Comparison of ENCODE assay signal across 20 cellular contexts in the genomic region with DNA sequence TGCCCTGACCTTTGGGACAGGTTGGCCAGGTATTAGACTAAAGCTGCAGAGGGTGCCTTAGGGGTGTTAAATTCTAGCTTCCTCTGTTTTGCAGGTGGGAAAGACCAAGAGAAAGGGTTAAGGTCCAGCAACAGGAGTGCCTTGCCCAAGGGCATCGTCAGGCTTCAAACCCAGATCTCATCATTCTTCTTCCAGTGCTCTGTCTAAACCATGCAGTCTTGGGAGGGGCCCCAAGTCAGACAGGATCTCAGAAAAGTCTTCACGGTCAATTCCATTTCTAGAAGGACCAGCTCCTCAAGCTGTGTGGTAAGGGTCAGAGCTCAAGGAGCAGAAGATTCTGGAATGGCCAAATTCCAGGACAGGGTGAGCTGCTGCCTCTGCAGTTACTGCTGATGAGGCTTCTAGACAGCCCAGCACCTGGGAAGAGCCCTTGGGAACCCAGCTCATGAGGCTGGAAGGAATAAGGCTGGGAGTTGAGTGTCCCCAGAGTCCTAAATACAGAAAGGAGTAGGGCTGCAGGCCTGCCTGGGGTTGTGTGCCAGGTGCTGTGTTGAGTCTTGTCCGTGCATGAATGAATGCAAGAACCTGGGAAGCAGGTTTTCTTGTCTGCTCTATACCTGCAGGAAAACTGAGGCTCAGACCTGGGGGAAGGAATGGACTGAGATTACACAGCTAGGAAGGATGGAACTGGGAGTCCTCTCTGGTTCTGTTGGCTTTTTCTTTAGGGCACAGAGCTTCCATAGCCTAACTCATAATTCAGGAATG.
DNase-seq lines count a peak whose midpoint lies in the region; ATAC-seq and TF ChIP-seq lines count a peak whose summit lies in the region.
"Had no signal": no experiment of that assay in that cellular context is flagged by ENCODE, and none has a peak within 500 bp of the region (broad histone marks: within the 10 kb centered on the region; RNA-seq: fewer than 3 reads in every experiment).

No MANE protein-coding gene starts in this region.

- CTCF ChIA-PET in Caco-2 (lab: Charles Lee) (interaction anchor here (1.2 to 1.6 kb wide), 3 partner anchors 45 to 69 kb away, joined by 4 to 5 read pairs (median 4); a partner anchor contains a TSS), PC-9 (lab: Charles Lee) (interaction anchor here (0.6 to 1.1 kb wide), 4 partner anchors 12 to 66 kb away, joined by 3 to 4 read pairs (median 4); no protein-coding TSS in a partner anchor), HEK293T (lab: Yijun Ruan, JAX) (no interaction called here)

- H3K27ac ChIP-seq in PC-9 (peak overlapping the region; percentile 97), esophagus (ENCODE audit: low read depth in 2 of 2, low read length in 1 of 2) (peak overlapping the region; percentile 73 to 76), uterus (no peak overlapping the region)
- H3K27ac ChIP-seq: KMS-11 had no signal

- H3K4me1 Mint-ChIP-seq in Caco-2 (ENCODE audit: low read depth, unreplicated experiment) (peaks cover 72% of the 10 kb centered on the region), progenitor cell of endocrine pancreas (ENCODE audit: low read depth) (peaks cover 49% of the 10 kb centered on the region)
- H3K4me1 Mint-ChIP-seq: B cell had no signal

- no peak for TF ChIP-seq CTCF in Caco-2 (IDR thresholded peaks at IDR 0.05; ENCODE audit: insufficient read depth in 1 of 2, low read depth in 1 of 2, low read length in 1 of 2, severe bottlenecking in 1 of 2, unreplicated experiment in 1 of 2)
- TF ChIP-seq CTCF in PC-9 (conservative IDR thresholded peaks at IDR 0.05): no peak
- no peak for TF ChIP-seq CTCF in progenitor cell of endocrine pancreas (IDR thresholded peaks at IDR 0.05; ENCODE audit: unreplicated experiment)
- no peak for TF ChIP-seq CTCF in uterus (IDR thresholded peaks at IDR 0.05)

- H3K4me3 Mint-ChIP-seq in Caco-2 (ENCODE audit: unreplicated experiment) (peak overlapping the region; percentile 29), progenitor cell of endocrine pancreas (ENCODE audit: low read depth) (no peak overlapping the region)
- H3K4me3 Mint-ChIP-seq: B cell had no signal

- H3K9me3 ChIP-seq in Caco-2 (no peaks in the 10 kb centered on the region), PC-9 (ENCODE audit: insufficient read depth, low read depth) (no peaks in the 10 kb centered on the region), esophagus (ENCODE audit: control insufficient read depth in 2 of 2, insufficient read depth in 1 of 2, low read depth in 1 of 2, low read length in 1 of 2) (no peaks in the 10 kb centered on the region), uterus (no peaks in the 10 kb centered on the region)
- H3K9me3 ChIP-seq: A549, SK-N-SH had no signal

- POLR2A ChIA-PET in Caco-2 (lab: Charles Lee): interaction anchor here (0.6 kb wide), 1 partner anchor 68 kb away, joined by 4 read pairs; no protein-coding TSS in a partner anchor
- POLR2A ChIA-PET in PC-9 (lab: Charles Lee; ENCODE audit: unreplicated experiment): interaction anchor here (0.6 to 0.9 kb wide), 2 partner anchors 13 to 65 kb away, joined by 3 to 11 read pairs; no protein-coding TSS in a partner anchor
- POLR2A ChIA-PET in HEK293T (lab: Yijun Ruan, JAX): no interaction called here

- H3K4me2 ChIP-seq in PC-9: peak overlapping the region; percentile 73
- H3K4me2 ChIP-seq: A549, KMS-11, SK-N-SH had no signal

- H3K79me2 ChIP-seq in PC-9 (ENCODE audit: low read depth): peaks cover 78% of the 10 kb centered on the region

- DNase-seq in Caco-2 (peak in 1 of 2 experiments; percentile 66), PC-9 (peak in 1 of 2 experiments; percentile 43), progenitor cell of endocrine pancreas (ENCODE audit: low spot score, unreplicated experiment) (no peak), HEK293T (ENCODE audit: extremely low spot score) (no peak), NOMO-1 (lab: John Stamatoyannopoulos, UW; ENCODE audit: unreplicated experiment in 2 of 2) (no peak), uterus (no peak)
- DNase-seq: DMS 273 treated with DMSO at 0.1 percent for 48 hours, IMR-90, MV-4-11, NCI-H1105 treated with DMSO at 0.1 percent for 48 hours, NCI-H2171, NCI-H524, RPMI8226, SIG-M5, SK-N-SH had no signal

- TF ChIP-seq POLR2A in uterus (IDR thresholded peaks at IDR 0.05): no peak

- H3K9me3 Mint-ChIP-seq in Caco-2 (ENCODE audit: unreplicated experiment): no peaks in the 10 kb centered on the region
- H3K9me3 Mint-ChIP-seq in progenitor cell of endocrine pancreas (ENCODE audit: low read depth): no peaks in the 10 kb centered on the region

- H2AFZ ChIP-seq in PC-9: no peak overlapping the region

- H3K4me3 ChIP-seq in Caco-2 (ENCODE audit: low read depth, low read length) (no peak overlapping the region), PC-9 (no peak overlapping the region), esophagus (ENCODE audit: low read depth in 1 of 2, low read length in 2 of 2) (no peak overlapping the region), uterus (no peak overlapping the region)
- H3K4me3 ChIP-seq: A549 had no signal

- 0 out of 2 replicates have a peak, but pooled peaks cover 4% of the 10 kb centered on the region for H3K9me2 ChIP-seq in PC-9 (ENCODE audit: insufficient read depth)
- H3K9me2 ChIP-seq: SK-N-SH had no signal

- H3K36me3 ChIP-seq in Caco-2 (ENCODE audit: control insufficient read depth, insufficient read depth, low read length) (no peaks in the 10 kb centered on the region), PC-9 (ENCODE audit: low read depth) (no peaks in the 10 kb centered on the region), esophagus (ENCODE audit: control insufficient read depth in 2 of 2, insufficient read depth in 2 of 2, low read length in 1 of 2) (no peaks in the 10 kb centered on the region), uterus (no peaks in the 10 kb centered on the region)

- peaks cover 57% of the 10 kb centered on the region for H3K36me3 Mint-ChIP-seq in Caco-2 (ENCODE audit: insufficient read depth, unreplicated experiment)
- no peaks in the 10 kb centered on the region for H3K36me3 Mint-ChIP-seq in progenitor cell of endocrine pancreas (ENCODE audit: insufficient read depth)

- intact Hi-C loops in Caco-2 (cut with micrococcal nuclease; ENCODE audit: unreplicated experiment) (loop anchor here (1.0 kb wide), 3 partner anchors 14 to 90 kb away; no protein-coding TSS in a partner anchor), PC-9 (cut with micrococcal nuclease; ENCODE audit: unreplicated experiment) (loop anchor here (1.0 kb wide), 7 partner anchors 12 to 91 kb away; no protein-coding TSS in a partner anchor), uterus (cut with DNase I; ENCODE audit: low total_unique reads) (no loop called here)

- H4K20me1 ChIP-seq in PC-9 (ENCODE audit: insufficient read depth): no peaks in the 10 kb centered on the region

- peak overlapping the region; percentile 78 for H3K27ac Mint-ChIP-seq in Caco-2 (ENCODE audit: unreplicated experiment)
- peak overlapping the region; percentile 73 for H3K27ac Mint-ChIP-seq in progenitor cell of endocrine pancreas
- H3K27ac Mint-ChIP-seq: B cell had no signal

- no peaks in the 10 kb centered on the region for H3K27me3 ChIP-seq in Caco-2 (replicated peaks; ENCODE audit: control insufficient read depth, insufficient read depth, low read length)
- H3K27me3 ChIP-seq in PC-9 (ENCODE audit: insufficient read depth, low read depth): no peaks in the 10 kb centered on the region
- no peaks in the 10 kb centered on the region for H3K27me3 ChIP-seq in esophagus (ENCODE audit: control insufficient read depth in 1 of 2, insufficient read depth in 2 of 2, low read length in 2 of 2)
- no peaks in the 10 kb centered on the region for H3K27me3 ChIP-seq in uterus

- ATAC-seq in GM19452 (IDR thresholded peaks at IDR 0.05; ENCODE audit: unreplicated experiment): no peak
- ATAC-seq: A549 had no signal

- 48 to 61% methylated on average over 3 of the region's 3 CpGs for WGBS in esophagus, 2 donors

- H3K4me1 ChIP-seq in Caco-2 (peaks cover 78% of the 10 kb centered on the region), PC-9 (replicated peaks; ENCODE audit: insufficient read depth) (peaks cover 89% of the 10 kb centered on the region), esophagus (ENCODE audit: control insufficient read depth in 2 of 2, insufficient read depth in 2 of 2, low read length in 1 of 2) (peaks cover 4 to 14% of the 10 kb centered on the region in 2 donors), uterus (no peaks in the 10 kb centered on the region)

- H3K27me3 Mint-ChIP-seq in Caco-2 (ENCODE audit: insufficient read depth, unreplicated experiment) (no peaks in the 10 kb centered on the region), progenitor cell of endocrine pancreas (no peaks in the 10 kb centered on the region)
- H3K27me3 Mint-ChIP-seq: B cell had no signal

- H3F3A ChIP-seq in PC-9 (ENCODE audit: insufficient read depth, low read depth): peaks cover 84% of the 10 kb centered on the region

- no TSS peak for BruUV-seq in Caco-2 (replicated peaks; lab: Mats Ljungman, UMichigan)
- BruUV-seq in PC-9 (replicated peaks; lab: Mats Ljungman, UMichigan): no TSS peak

TF ChIP-seq in HEK293T, 16 proteins besides CTCF, POLR2A, EP300 and RAD21:
- TF ChIP-seq FOXM1 (IDR thresholded peaks at IDR 0.05; ENCODE audit: borderline replicate concordance) (no peak), BHLHE40 (IDR thresholded peaks at IDR 0.05; ENCODE audit: borderline replicate concordance) (no peak), ZNF384 (IDR thresholded peaks at IDR 0.05) (no peak), ARNT (IDR thresholded peaks at IDR 0.05) (no peak), ELF4 (IDR thresholded peaks at IDR 0.05) (no peak), CTBP1 (IDR thresholded peaks at IDR 0.05; ENCODE audit: borderline replicate concordance) (no peak), LEF1 (IDR thresholded peaks at IDR 0.05; ENCODE audit: borderline replicate concordance) (no peak), SUZ12 (IDR thresholded peaks at IDR 0.05) (no peak)
- TF ChIP-seq, protein P1, sequence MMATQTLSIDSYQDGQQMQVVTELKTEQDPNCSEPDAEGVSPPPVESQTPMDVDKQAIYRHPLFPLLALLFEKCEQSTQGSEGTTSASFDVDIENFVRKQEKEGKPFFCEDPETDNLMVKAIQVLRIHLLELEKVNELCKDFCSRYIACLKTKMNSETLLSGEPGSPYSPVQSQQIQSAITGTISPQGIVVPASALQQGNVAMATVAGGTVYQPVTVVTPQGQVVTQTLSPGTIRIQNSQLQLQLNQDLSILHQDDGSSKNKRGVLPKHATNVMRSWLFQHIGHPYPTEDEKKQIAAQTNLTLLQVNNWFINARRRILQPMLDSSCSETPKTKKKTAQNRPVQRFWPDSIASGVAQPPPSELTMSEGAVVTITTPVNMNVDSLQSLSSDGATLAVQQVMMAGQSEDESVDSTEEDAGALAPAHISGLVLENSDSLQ (IDR thresholded peaks at IDR 0.05): no peak

Comparison
In these comparisons a context has a peak if more than half of its experiments do, and no peak if none do; other contexts are left out.
1. H3K27ac ChIP-seq: peak in PC-9 (single experiment) and esophagus (2 of 2); none in uterus (0 of 2).